In the genomic region with DNA sequence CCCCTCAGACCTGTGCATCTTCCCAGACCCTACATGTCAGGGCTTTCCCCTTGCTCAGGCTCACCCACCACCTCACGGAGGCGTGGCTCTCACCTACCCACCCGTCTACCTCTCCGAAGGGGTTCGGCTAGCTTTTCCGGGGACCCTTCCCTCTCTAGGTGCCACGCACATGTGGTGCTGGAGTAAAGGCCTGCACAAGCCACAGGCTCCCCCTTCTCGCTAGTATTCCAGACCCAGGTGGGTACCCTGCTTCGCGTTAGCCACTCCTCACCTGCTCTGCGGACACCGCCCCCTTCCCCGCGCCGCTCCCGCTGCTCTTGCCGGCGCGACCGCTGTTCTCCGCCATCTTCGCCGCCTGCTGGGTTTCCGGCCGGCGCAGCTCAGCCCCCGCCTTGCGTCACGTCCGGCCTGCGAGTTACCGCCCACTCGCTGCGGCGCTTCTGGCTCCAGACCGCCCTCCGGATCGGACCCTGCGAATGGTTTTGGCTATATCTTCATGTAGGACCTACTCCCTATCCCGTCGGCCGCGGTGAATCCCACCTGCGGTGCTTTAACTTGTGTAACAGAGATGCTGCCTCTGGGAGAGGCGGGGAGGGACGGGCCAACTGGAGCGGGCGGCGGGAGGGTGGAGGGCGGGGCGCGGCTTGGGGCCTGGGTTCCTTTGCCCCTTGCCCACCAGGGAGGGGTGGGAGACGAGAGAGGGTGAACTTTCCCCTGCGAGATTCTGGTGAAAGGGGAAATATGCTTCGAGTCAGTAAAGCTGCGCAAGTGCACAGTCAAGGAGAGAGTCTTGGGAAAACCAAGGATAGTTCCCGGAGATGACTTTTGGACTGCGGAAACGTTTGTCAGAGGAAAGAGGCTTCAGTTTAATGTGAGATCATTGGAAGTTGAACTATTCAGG, we compare ENCODE assay signal across 1 cellular context.
A peak's percentile ranks its signal among the peaks of the same experiment; 100 is the strongest.
TF ChIP-seq lines count a peak whose summit lies in the region.

A gene with protein sequence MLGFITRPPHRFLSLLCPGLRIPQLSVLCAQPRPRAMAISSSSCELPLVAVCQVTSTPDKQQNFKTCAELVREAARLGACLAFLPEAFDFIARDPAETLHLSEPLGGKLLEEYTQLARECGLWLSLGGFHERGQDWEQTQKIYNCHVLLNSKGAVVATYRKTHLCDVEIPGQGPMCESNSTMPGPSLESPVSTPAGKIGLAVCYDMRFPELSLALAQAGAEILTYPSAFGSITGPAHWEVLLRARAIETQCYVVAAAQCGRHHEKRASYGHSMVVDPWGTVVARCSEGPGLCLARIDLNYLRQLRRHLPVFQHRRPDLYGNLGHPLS (plus strand): TSS at position 425 of the 901 bp plus-strand sequence. CDS start 72 bp downstream, at position 497.
A gene with protein sequence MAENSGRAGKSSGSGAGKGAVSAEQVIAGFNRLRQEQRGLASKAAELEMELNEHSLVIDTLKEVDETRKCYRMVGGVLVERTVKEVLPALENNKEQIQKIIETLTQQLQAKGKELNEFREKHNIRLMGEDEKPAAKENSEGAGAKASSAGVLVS (minus strand): TSS at position 357 of the 901 bp plus-strand sequence. CDS start 11 bp downstream, at position 346.

TF ChIP-seq in HepG2, 621 proteins besides CTCF, POLR2A, EP300 and RAD21 (continued from another document and continues in another):
- TF ChIP-seq KDM2A (CRISPR knock-in tag; IDR thresholded peaks at IDR 0.05; ENCODE audit: borderline replicate concordance, low read depth) = peak; percentile 79; the same call in 1 of the 2 replicates
- TF ChIP-seq, protein P1, sequence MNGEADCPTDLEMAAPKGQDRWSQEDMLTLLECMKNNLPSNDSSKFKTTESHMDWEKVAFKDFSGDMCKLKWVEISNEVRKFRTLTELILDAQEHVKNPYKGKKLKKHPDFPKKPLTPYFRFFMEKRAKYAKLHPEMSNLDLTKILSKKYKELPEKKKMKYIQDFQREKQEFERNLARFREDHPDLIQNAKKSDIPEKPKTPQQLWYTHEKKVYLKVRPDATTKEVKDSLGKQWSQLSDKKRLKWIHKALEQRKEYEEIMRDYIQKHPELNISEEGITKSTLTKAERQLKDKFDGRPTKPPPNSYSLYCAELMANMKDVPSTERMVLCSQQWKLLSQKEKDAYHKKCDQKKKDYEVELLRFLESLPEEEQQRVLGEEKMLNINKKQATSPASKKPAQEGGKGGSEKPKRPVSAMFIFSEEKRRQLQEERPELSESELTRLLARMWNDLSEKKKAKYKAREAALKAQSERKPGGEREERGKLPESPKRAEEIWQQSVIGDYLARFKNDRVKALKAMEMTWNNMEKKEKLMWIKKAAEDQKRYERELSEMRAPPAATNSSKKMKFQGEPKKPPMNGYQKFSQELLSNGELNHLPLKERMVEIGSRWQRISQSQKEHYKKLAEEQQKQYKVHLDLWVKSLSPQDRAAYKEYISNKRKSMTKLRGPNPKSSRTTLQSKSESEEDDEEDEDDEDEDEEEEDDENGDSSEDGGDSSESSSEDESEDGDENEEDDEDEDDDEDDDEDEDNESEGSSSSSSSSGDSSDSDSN (CRISPR knock-in tag; IDR thresholded peaks at IDR 0.05) = peak; percentile 62; the same call in 1 of the 2 replicates
- peak; percentile 58; the same call in 1 of the 2 replicates for TF ChIP-seq ZNF768 (CRISPR knock-in tag; IDR thresholded peaks at IDR 0.05)
- TF ChIP-seq THAP11 (CRISPR knock-in tag; IDR thresholded peaks at IDR 0.05) = peak; percentile 88
- TF ChIP-seq TARDBP (CRISPR knock-in tag; IDR thresholded peaks at IDR 0.05) = peak; percentile 57; the same call in 1 of the 2 replicates
- TF ChIP-seq SALL1 (CRISPR knock-in tag; IDR thresholded peaks at IDR 0.05) = peak; percentile 84
- peak; percentile 6; the same call in 1 of the 2 replicates for TF ChIP-seq ZNF337 (CRISPR knock-in tag; IDR thresholded peaks at IDR 0.05; ENCODE audit: borderline replicate concordance, low read depth)
- TF ChIP-seq GABPB1 (CRISPR knock-in tag; IDR thresholded peaks at IDR 0.05) = peak; percentile 99
- no peak for TF ChIP-seq SIX1 (CRISPR knock-in tag; IDR thresholded peaks at IDR 0.05; ENCODE audit: borderline replicate concordance)
- TF ChIP-seq, protein P2, sequence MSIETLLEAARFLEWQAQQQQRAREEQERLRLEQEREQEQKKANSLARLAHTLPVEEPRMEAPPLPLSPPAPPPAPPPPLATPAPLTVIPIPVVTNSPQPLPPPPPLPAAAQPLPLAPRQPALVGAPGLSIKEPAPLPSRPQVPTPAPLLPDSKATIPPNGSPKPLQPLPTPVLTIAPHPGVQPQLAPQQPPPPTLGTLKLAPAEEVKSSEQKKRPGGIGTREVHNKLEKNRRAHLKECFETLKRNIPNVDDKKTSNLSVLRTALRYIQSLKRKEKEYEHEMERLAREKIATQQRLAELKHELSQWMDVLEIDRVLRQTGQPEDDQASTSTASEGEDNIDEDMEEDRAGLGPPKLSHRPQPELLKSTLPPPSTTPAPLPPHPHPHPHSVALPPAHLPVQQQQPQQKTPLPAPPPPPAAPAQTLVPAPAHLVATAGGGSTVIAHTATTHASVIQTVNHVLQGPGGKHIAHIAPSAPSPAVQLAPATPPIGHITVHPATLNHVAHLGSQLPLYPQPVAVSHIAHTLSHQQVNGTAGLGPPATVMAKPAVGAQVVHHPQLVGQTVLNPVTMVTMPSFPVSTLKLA (IDR thresholded peaks at IDR 0.05) = no peak; the same call in 1 of the 2 replicates
- no peak for TF ChIP-seq SP140L (CRISPR knock-in tag; IDR thresholded peaks at IDR 0.05; ENCODE audit: borderline replicate concordance)
- TF ChIP-seq, protein P3, sequence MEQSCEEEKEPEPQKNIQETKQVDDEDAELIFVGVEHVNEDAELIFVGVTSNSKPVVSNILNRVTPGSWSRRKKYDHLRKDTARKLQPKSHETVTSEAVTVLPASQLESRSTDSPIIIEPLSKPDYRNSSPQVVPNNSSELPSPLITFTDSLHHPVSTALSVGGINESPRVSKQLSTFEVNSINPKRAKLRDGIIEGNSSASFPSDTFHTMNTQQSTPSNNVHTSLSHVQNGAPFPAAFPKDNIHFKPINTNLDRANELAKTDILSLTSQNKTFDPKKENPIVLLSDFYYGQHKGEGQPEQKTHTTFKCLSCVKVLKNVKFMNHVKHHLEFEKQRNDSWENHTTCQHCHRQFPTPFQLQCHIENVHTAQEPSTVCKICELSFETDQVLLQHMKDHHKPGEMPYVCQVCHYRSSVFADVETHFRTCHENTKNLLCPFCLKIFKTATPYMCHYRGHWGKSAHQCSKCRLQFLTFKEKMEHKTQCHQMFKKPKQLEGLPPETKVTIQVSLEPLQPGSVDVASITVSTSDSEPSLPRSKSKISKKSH (CRISPR knock-in tag; IDR thresholded peaks at IDR 0.05; ENCODE audit: borderline replicate concordance) = peak; percentile 78
- TF ChIP-seq ZFP90 (CRISPR knock-in tag; IDR thresholded peaks at IDR 0.05; ENCODE audit: borderline replicate concordance) = peak; percentile 69; the same call in 1 of the 2 replicates
- TF ChIP-seq MED13 (CRISPR knock-in tag; IDR thresholded peaks at IDR 0.05) = 0 out of 2 replicates have a peak, but pooled peaks have one; percentile 49
- no peak for TF ChIP-seq ZBTB42 (CRISPR knock-in tag; IDR thresholded peaks at IDR 0.05)
- TF ChIP-seq HNF4A (CRISPR knock-in tag; IDR thresholded peaks at IDR 0.05) = peak; percentile 9; the same call in 1 of the 2 replicates
- TF ChIP-seq, protein P4, sequence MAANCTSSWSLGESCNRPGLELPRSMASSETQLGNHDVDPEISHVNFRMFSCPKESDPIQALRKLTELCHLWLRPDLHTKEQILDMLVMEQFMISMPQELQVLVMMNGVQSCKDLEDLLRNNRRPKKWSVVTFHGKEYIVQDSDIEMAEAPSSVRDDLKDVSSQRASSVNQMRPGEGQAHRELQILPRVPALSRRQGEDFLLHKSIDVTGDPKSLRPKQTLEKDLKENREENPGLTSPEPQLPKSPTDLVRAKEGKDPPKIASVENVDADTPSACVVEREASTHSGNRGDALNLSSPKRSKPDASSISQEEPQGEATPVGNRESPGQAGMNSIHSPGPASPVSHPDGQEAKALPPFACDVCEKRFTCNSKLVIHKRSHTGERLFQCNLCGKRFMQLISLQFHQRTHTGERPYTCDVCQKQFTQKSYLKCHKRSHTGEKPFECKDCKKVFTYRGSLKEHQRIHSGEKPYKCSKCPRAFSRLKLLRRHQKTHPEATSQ (CRISPR knock-in tag; IDR thresholded peaks at IDR 0.05; ENCODE audit: borderline replicate concordance) = peak; percentile 62; the same call in 1 of the 2 replicates
- TF ChIP-seq, protein P5, sequence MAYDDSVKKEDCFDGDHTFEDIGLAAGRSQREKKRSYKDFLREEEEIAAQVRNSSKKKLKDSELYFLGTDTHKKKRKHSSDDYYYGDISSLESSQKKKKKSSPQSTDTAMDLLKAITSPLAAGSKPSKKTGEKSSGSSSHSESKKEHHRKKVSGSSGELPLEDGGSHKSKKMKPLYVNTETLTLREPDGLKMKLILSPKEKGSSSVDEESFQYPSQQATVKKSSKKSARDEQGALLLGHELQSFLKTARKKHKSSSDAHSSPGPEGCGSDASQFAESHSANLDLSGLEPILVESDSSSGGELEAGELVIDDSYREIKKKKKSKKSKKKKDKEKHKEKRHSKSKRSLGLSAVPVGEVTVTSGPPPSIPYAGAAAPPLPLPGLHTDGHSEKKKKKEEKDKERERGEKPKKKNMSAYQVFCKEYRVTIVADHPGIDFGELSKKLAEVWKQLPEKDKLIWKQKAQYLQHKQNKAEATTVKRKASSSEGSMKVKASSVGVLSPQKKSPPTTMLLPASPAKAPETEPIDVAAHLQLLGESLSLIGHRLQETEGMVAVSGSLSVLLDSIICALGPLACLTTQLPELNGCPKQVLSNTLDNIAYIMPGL (CRISPR knock-in tag; IDR thresholded peaks at IDR 0.05; ENCODE audit: borderline replicate concordance in 1 of 2, low read depth in 1 of 2) = peak; percentile 64 to 66
- TF ChIP-seq, protein P6, sequence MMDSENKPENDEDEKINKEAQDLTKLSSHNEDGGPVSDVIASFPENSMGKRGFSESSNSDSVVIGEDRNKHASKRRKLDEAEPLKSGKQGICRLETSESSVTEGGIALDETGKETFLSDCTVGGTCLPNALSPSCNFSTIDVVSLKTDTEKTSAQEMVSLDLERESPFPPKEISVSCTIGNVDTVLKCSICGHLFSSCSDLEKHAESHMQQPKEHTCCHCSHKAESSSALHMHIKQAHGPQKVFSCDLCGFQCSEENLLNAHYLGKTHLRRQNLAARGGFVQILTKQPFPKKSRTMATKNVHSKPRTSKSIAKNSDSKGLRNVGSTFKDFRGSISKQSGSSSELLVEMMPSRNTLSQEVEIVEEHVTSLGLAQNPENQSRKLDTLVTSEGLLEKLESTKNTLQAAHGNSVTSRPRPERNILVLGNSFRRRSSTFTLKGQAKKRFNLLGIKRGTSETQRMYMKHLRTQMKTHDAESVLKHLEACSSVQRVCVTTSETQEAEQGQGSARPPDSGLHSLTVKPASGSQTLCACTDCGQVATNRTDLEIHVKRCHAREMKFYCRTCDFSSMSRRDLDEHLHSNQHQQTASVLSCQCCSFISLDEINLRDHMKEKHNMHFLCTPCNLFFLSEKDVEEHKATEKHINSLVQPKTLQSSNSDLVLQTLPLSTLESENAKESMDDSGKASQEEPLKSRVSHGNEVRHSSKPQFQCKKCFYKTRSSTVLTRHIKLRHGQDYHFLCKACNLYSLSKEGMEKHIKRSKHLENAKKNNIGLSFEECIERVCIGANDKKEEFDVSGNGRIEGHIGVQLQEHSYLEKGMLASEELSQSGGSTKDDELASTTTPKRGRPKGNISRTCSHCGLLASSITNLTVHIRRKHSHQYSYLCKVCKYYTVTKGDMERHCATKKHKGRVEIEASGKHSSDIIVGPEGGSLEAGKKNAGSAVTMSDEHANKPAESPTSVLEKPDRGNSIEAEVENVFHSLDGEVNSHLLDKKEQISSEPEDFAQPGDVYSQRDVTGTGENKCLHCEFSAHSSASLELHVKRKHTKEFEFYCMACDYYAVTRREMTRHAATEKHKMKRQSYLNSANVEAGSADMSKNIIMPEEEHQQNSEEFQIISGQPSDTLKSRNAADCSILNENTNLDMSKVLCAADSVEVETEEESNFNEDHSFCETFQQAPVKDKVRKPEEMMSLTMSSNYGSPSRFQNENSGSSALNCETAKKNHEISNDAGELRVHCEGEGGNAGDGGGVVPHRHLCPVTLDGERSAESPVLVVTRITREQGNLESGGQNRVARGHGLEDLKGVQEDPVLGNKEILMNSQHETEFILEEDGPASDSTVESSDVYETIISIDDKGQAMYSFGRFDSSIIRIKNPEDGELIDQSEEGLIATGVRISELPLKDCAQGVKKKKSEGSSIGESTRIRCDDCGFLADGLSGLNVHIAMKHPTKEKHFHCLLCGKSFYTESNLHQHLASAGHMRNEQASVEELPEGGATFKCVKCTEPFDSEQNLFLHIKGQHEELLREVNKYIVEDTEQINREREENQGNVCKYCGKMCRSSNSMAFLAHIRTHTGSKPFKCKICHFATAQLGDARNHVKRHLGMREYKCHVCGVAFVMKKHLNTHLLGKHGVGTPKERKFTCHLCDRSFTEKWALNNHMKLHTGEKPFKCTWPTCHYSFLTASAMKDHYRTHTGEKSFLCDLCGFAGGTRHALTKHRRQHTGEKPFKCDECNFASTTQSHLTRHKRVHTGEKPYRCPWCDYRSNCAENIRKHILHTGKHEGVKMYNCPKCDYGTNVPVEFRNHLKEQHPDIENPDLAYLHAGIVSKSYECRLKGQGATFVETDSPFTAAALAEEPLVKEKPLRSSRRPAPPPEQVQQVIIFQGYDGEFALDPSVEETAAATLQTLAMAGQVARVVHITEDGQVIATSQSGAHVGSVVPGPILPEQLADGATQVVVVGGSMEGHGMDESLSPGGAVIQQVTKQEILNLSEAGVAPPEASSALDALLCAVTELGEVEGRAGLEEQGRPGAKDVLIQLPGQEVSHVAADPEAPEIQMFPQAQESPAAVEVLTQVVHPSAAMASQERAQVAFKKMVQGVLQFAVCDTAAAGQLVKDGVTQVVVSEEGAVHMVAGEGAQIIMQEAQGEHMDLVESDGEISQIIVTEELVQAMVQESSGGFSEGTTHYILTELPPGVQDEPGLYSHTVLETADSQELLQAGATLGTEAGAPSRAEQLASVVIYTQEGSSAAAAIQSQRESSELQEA (CRISPR knock-in tag; IDR thresholded peaks at IDR 0.05; ENCODE audit: not compliant biosample characterization) = no peak
- TF ChIP-seq ZNF678 (CRISPR knock-in tag; IDR thresholded peaks at IDR 0.05) = 0 out of 2 replicates have a peak, but pooled peaks have one; percentile 18
- TF ChIP-seq AKAP8 (CRISPR knock-in tag; IDR thresholded peaks at IDR 0.05) = 0 out of 2 replicates have a peak, but pooled peaks have one; percentile 59
- no peak for TF ChIP-seq ZNF20 (CRISPR knock-in tag; IDR thresholded peaks at IDR 0.05)
- TF ChIP-seq FOXC1 (CRISPR knock-in tag; IDR thresholded peaks at IDR 0.05; ENCODE audit: borderline replicate concordance) = peak; percentile 89; the same call in 1 of the 2 replicates
- peak; percentile 63; the same call in 1 of the 2 replicates for TF ChIP-seq NAIF1 (CRISPR knock-in tag; IDR thresholded peaks at IDR 0.05; ENCODE audit: borderline replicate concordance)
- TF ChIP-seq KLF16 (CRISPR knock-in tag; IDR thresholded peaks at IDR 0.05) = peak in 1 of 2 experiments; percentile 83; a peak in 2 of 4 replicates
